ENCODE assay signal across 22 cellular contexts in genomic region chr6:165872811-165873210, GRCh38.
DNase-seq lines count a peak whose midpoint lies in the region; ATAC-seq, FAIRE-seq and TF ChIP-seq lines count a peak whose summit lies in the region.
"Had no signal": no experiment of that assay in that cellular context is flagged by ENCODE, and none has a peak within 500 bp of the region (broad histone marks: within the 10 kb centered on the region; RNA-seq: fewer than 3 reads in every experiment).

No MANE protein-coding gene starts in this region.

- H3K9me2 ChIP-seq in GM23338 (ENCODE audit: insufficient read depth) = no peaks in the 10 kb centered on the region; the same call in 1 of the 2 replicates

- H3K36me3 ChIP-seq in GM23338 (ENCODE audit: insufficient read depth) = no peaks in the 10 kb centered on the region
- no peaks in the 10 kb centered on the region for H3K36me3 ChIP-seq in esophagus muscularis mucosa
- H3K36me3 ChIP-seq: BE2C, BLaER1 had no signal

- DNase-seq in GM23338 (ENCODE audit: low spot score) = no peak
- DNase-seq in coronary artery (ENCODE audit: low spot score) = peak; percentile 53
- DNase-seq in esophagus muscularis mucosa (ENCODE audit: extremely low spot score) = peak; percentile 80
- DNase-seq in sciatic nerve (ENCODE audit: low spot score) = no peak
- DNase-seq in GM20000 (ENCODE audit: low spot score) = no peak
- DNase-seq in HTR-8/SVneo (ENCODE audit: insufficient read length, low spot score) = no peak
- DNase-seq in Calu3 = no peak
- DNase-seq: 8988T; ACHN; BE2C; CD4-positive, alpha-beta memory T cell; CD4-positive, CD25-positive, alpha-beta regulatory T cell; CD8-positive, alpha-beta memory T cell; COR-L47; DMS79 treated with DMSO at 0.1 percent for 48 hours; GF-D8 had no signal

- intact Hi-C loops in esophagus muscularis mucosa (cut with DNase I) (no loop called here), sciatic nerve (cut with DNase I) (no loop called here), Calu3 (cut with micrococcal nuclease; ENCODE audit: unreplicated experiment) (no loop called here)

- H3K27me3 Mint-ChIP-seq in GM23338 (ENCODE audit: insufficient read depth, low read depth, poor library complexity) (no peaks in the 10 kb centered on the region), Calu3 (ENCODE audit: unreplicated experiment) (peaks cover 85% of the 10 kb centered on the region)

- H3K4me3 Mint-ChIP-seq in GM23338 (no peak overlapping the region), Calu3 (ENCODE audit: low read depth, unreplicated experiment) (no peak overlapping the region)
- H3K4me3 Mint-ChIP-seq: CD14-positive monocyte; CD4-positive, alpha-beta memory T cell; CD4-positive, CD25-positive, alpha-beta regulatory T cell; CD8-positive, alpha-beta memory T cell had no signal

- no peaks in the 10 kb centered on the region for H3K79me2 ChIP-seq in GM23338 (replicated peaks; ENCODE audit: insufficient read depth)

- H3K9me3 Mint-ChIP-seq in GM23338 (peaks cover 9% of the 10 kb centered on the region; the same call in 2 of the 3 replicates), Calu3 (ENCODE audit: low read depth, unreplicated experiment) (peaks cover 4% of the 10 kb centered on the region)

- H3K4me3 ChIP-seq in GM23338 = no peak overlapping the region
- H3K4me3 ChIP-seq in coronary artery = no peak overlapping the region
- H3K4me3 ChIP-seq in esophagus muscularis mucosa = no peak overlapping the region
- H3K4me3 ChIP-seq: BLaER1 had no signal

- no peak for TF ChIP-seq CTCF in GM23338 (conservative IDR thresholded peaks at IDR 0.05; ENCODE audit: low read depth in 2 of 2)
- no peak for TF ChIP-seq CTCF in coronary artery (IDR thresholded peaks at IDR 0.05)
- no peak for TF ChIP-seq CTCF in esophagus muscularis mucosa (IDR thresholded peaks at IDR 0.05)
- TF ChIP-seq CTCF in GM20000 (IDR thresholded peaks at IDR 0.05; ENCODE audit: extremely low read depth, missing control alignments) = no peak
- TF ChIP-seq CTCF in Calu3 (IDR thresholded peaks at IDR 0.05; ENCODE audit: unreplicated experiment) = no peak

- H3F3A ChIP-seq in GM23338 (replicated peaks; ENCODE audit: low read depth) = no peaks in the 10 kb centered on the region

- no peak overlapping the region for H3K27ac ChIP-seq in GM23338 (ENCODE audit: low read depth)
- no peak overlapping the region for H3K27ac ChIP-seq in coronary artery
- no peak overlapping the region for H3K27ac ChIP-seq in esophagus muscularis mucosa (replicated peaks in 1 of 4)
- H3K27ac ChIP-seq: BLaER1 had no signal

- TF ChIP-seq POLR2A in esophagus muscularis mucosa (IDR thresholded peaks at IDR 0.05; ENCODE audit: low read depth) = no peak

- H3K27ac Mint-ChIP-seq in GM23338 (no peak overlapping the region), Calu3 (ENCODE audit: unreplicated experiment) (no peak overlapping the region)
- H3K27ac Mint-ChIP-seq: CD14-positive monocyte; CD4-positive, alpha-beta memory T cell; CD4-positive, CD25-positive, alpha-beta regulatory T cell; CD8-positive, alpha-beta memory T cell had no signal

- H3K4me1 ChIP-seq in GM23338 (ENCODE audit: insufficient read depth) (no peaks in the 10 kb centered on the region), esophagus muscularis mucosa (peaks cover 10 to 27% (median 22%) of the 10 kb centered on the region in 4 donors)
- H3K4me1 ChIP-seq: BE2C, BLaER1 had no signal

- H2AFZ ChIP-seq in GM23338 = peak overlapping the region; percentile 75; the same call in 1 of the 2 replicates

- CTCF ChIA-PET in Calu3 (lab: Charles Lee) = no interaction called here

- ATAC-seq in GM23338 (no peak), sciatic nerve (peak; percentile 20)

- TF ChIP-seq EP300 in esophagus muscularis mucosa (IDR thresholded peaks at IDR 0.05) = no peak

- H3K4me2 ChIP-seq in GM23338 = no peak overlapping the region
- H3K4me2 ChIP-seq: BLaER1 had no signal

- 82% methylated on average over 5 of the region's 5 CpGs for WGBS in esophagus muscularis mucosa

- no TSS peak for BruUV-seq in Calu3 (replicated peaks; lab: Mats Ljungman, UMichigan)

- no peaks in the 10 kb centered on the region for H4K20me1 ChIP-seq in GM23338 (replicated peaks; ENCODE audit: insufficient read depth)
- H4K20me1 ChIP-seq: BLaER1 had no signal

- peaks cover 3% of the 10 kb centered on the region; the same call in 1 of the 3 replicates for H3K4me1 Mint-ChIP-seq in GM23338
- no peaks in the 10 kb centered on the region for H3K4me1 Mint-ChIP-seq in Calu3 (ENCODE audit: low read depth, unreplicated experiment)
- H3K4me1 Mint-ChIP-seq: CD14-positive monocyte; CD4-positive, alpha-beta memory T cell; CD4-positive, CD25-positive, alpha-beta regulatory T cell; CD8-positive, alpha-beta memory T cell had no signal

- peaks cover 0 to 10% (median 5%) of the 10 kb centered on the region in 4 donors for H3K9me3 ChIP-seq in esophagus muscularis mucosa
- H3K9me3 ChIP-seq: BE2C had no signal

- FAIRE-seq in HTR-8/SVneo (lab: Jason Lieb, UNC) = no peak
- FAIRE-seq: A204.1, D721Med, G401.6, GM12891 had no signal

- H3K36me3 Mint-ChIP-seq in GM23338 (ENCODE audit: low read depth) = peaks cover 4% of the 10 kb centered on the region; the same call in 1 of the 3 replicates
- no peaks in the 10 kb centered on the region for H3K36me3 Mint-ChIP-seq in Calu3 (ENCODE audit: insufficient read depth, unreplicated experiment)
- H3K36me3 Mint-ChIP-seq: CD14-positive monocyte; CD4-positive, alpha-beta memory T cell; CD4-positive, CD25-positive, alpha-beta regulatory T cell; CD8-positive, alpha-beta memory T cell had no signal

- H3K27me3 ChIP-seq in GM23338 (ENCODE audit: insufficient read depth) = no peaks in the 10 kb centered on the region
- no peaks in the 10 kb centered on the region for H3K27me3 ChIP-seq in esophagus muscularis mucosa
- H3K27me3 ChIP-seq: BLaER1 had no signal

TF ChIP-seq in GM23338, 12 proteins besides CTCF, POLR2A, EP300 and RAD21 (continues in another document):
- no peak for TF ChIP-seq REST (IDR thresholded peaks at IDR 0.05; ENCODE audit: unreplicated experiment)
- TF ChIP-seq JUNB (IDR thresholded peaks at IDR 0.05; ENCODE audit: unreplicated experiment) = no peak
- TF ChIP-seq ZNF114 (CRISPR knock-in tag; IDR thresholded peaks at IDR 0.05) = no peak
- TF ChIP-seq ZNF331 (CRISPR knock-in tag; IDR thresholded peaks at IDR 0.05; ENCODE audit: low read depth) = no peak
- TF ChIP-seq NANOG (IDR thresholded peaks at IDR 0.05; ENCODE audit: borderline replicate concordance) = no peak

Comparison
In these comparisons a context has a peak if more than half of its experiments do, and no peak if none do; other contexts are left out.
1. DNase-seq: peak in coronary artery (single experiment) and esophagus muscularis mucosa (single experiment); none in GM23338 (single experiment), sciatic nerve (single experiment), GM20000 (single experiment), HTR-8/SVneo (single experiment) and Calu3 (single experiment).